In genomic region chr19:50333737-50334617, GRCh38 we compare ENCODE assay signal across 8 cellular contexts. TPM values are rescaled to one million over a fixed set of nuclear protein-coding genes. Genes with fewer than 3 reads are reported as not detected.
DNase-seq lines count a peak whose midpoint lies in the region; ATAC-seq and TF ChIP-seq lines count a peak whose summit lies in the region.

No MANE protein-coding gene starts in this region.

- peak overlapping the region in 2 of 5 donors; percentile 65 to 75 for H3K27ac ChIP-seq in adrenal gland

- ATAC-seq in GM19035 (IDR thresholded peaks at IDR 0.05; ENCODE audit: unreplicated experiment): peak; percentile 23
- peak; percentile 14 for ATAC-seq in HG03460 (IDR thresholded peaks at IDR 0.05; ENCODE audit: unreplicated experiment)

- peaks cover 22% of the 10 kb centered on the region for H3K27me3 ChIP-seq in BJ (ENCODE audit: control insufficient read depth, insufficient read depth, low read length)
- peaks cover 6% of the 10 kb centered on the region for H3K27me3 ChIP-seq in adrenal gland
- H3K27me3 ChIP-seq in skeletal muscle satellite cell (ENCODE audit: control insufficient read depth, insufficient read depth, low read length): peaks cover 31% of the 10 kb centered on the region

- DNase-seq in BJ (ENCODE audit: low read depth) (no peak), SW480 (ENCODE audit: low spot score) (peak; percentile 66), adrenal gland (peak; percentile 40 to 86 (median 74)), hypothalamus (lab: John Stamatoyannopoulos, UW) (peak in 49 of 51 donors; percentile 29 to 98 (median 84)), SKM-1 treated with dmso at 0.1 percent for 144 hours (lab: John Stamatoyannopoulos, UW; ENCODE audit: unreplicated experiment) (no peak)

- intact Hi-C loops in adrenal gland (cut with DNase I): no loop called here

- peak overlapping the region; percentile 80 for H3K4me2 ChIP-seq in skeletal muscle satellite cell (ENCODE audit: low read length)

- POLR2A ChIA-PET in BJ (lab: Charles Lee): no interaction called here

- no peaks in the 10 kb centered on the region for H3K36me3 ChIP-seq in BJ (ENCODE audit: control insufficient read depth, insufficient read depth, low read length)
- no peaks in the 10 kb centered on the region for H3K36me3 ChIP-seq in adrenal gland (replicated peaks in 1 of 2)
- no peaks in the 10 kb centered on the region for H3K36me3 ChIP-seq in skeletal muscle satellite cell (ENCODE audit: insufficient read depth, low read length)

- TF ChIP-seq CTCF in BJ (IDR thresholded peaks at IDR 0.05; ENCODE audit: insufficient read depth, low read depth, low read length) (no peak), adrenal gland (IDR thresholded peaks at IDR 0.05) (no peak)

- peak; percentile 35 to 65 for TF ChIP-seq POLR2A in adrenal gland (IDR thresholded peaks at IDR 0.05)

- H3K4me3 ChIP-seq in BJ (ENCODE audit: low read depth, low read length) (peak overlapping the region; percentile 42), adrenal gland (peak overlapping the region in 2 of 4 donors; percentile 5 to 49), skeletal muscle satellite cell (ENCODE audit: low read length) (peak overlapping the region; percentile 64)

- WGBS in adrenal gland, 4 donors: 10 to 30% (median 18%) methylated on average over 20 to 54 of the region's 54 CpGs

- H3K4me1 ChIP-seq in adrenal gland (replicated peaks in 1 of 2) (peaks cover 4 to 7% of the 10 kb centered on the region in 2 donors), skeletal muscle satellite cell (ENCODE audit: control insufficient read depth, insufficient read depth, low read length) (peaks cover 7% of the 10 kb centered on the region)

- CTCF ChIA-PET in BJ (lab: Yijun Ruan, JAX): interaction anchor here (1.0 to 1.2 kb wide), 3 partner anchors 11 to 41 kb away, joined by 3 to 5 read pairs (median 3); no protein-coding TSS in a partner anchor

- H3K9ac ChIP-seq in skeletal muscle satellite cell (ENCODE audit: low read depth, low read length): no peak overlapping the region

- no peaks in the 10 kb centered on the region for H3K9me3 ChIP-seq in adrenal gland (replicated peaks in 1 of 3)
- H3K9me3 ChIP-seq in skeletal muscle satellite cell (replicated peaks; ENCODE audit: low read length): peaks cover 5% of the 10 kb centered on the region

RNA-seq across cellular contexts. Expression of gene KCNC3, which starts 4.8 kb away (rescaled TPM):
- polyA plus RNA-seq in BJ (2011; rRNA removed) (0.02 and 0.04 TPM in 2 replicates), adrenal gland (1 to 10 TPM in 1 of 3 donors, under 1 TPM in 2; 0.79 to 7.3 (median 0.88) TPM)
- 0.19 and 0.21 TPM in 2 replicates for polyA minus RNA-seq in BJ (2011; rRNA and poly(A)+ RNA removed)
- 1 to 10 TPM in 6 of 8 donors, under 1 TPM in 2; 0.17 to 3.0 (median 1.5) TPM for total RNA-seq in adrenal gland
- under 0.01 and 0.22 TPM in 2 replicates for total RNA-seq in skeletal muscle satellite cell (2012; rRNA removed)

RNA-seq across cellular contexts. Expression of gene NAPSA, which starts 31.5 kb away (rescaled TPM):
- 0.32 and 0.38 TPM in 2 replicates for polyA plus RNA-seq in BJ (2011; rRNA removed)
- polyA minus RNA-seq in BJ (2011; rRNA and poly(A)+ RNA removed): 0.09 TPM in 1 of 2 replicates, not detected in the other
- 1 to 10 TPM in 2 of 8 donors, under 1 TPM in 4, not detected in 2; 0.14 to 4.5 (median 0.74) TPM for total RNA-seq in adrenal gland
- 1 to 10 TPM in 1 of 3 donors, under 1 TPM in 1, not detected in 1; 0.61 to 1.4 TPM for polyA plus RNA-seq in adrenal gland
- total RNA-seq in skeletal muscle satellite cell (2012; rRNA removed): 0.22 TPM in 1 of 2 replicates, not detected in the other

RNA-seq across cellular contexts. Expression of gene NR1H2, which starts 42.3 kb away (rescaled TPM):
- 51.2 and 78.4 TPM in 2 replicates for polyA plus RNA-seq in BJ (2011; rRNA removed)
- polyA minus RNA-seq in BJ (2011; rRNA and poly(A)+ RNA removed): 37.8 and 56.8 TPM in 2 replicates
- 100 to 1,000 TPM in 4 of 8 donors, 10 to 100 TPM in 4; 75.3 to 148 (median 105) TPM for total RNA-seq in adrenal gland
- 100 to 1,000 TPM in 2 of 3 donors, 10 to 100 TPM in 1; 16.5 to 144 (median 102) TPM for polyA plus RNA-seq in adrenal gland
- 73.0 and 83.7 TPM in 2 replicates for total RNA-seq in skeletal muscle satellite cell (2012; rRNA removed)

RNA-seq across cellular contexts. Expression of gene POLD1, which starts 50.2 kb away (rescaled TPM):
- polyA plus RNA-seq in BJ (2011; rRNA removed): 4.7 and 10.8 TPM in 2 replicates
- 16.5 and 17.0 TPM in 2 replicates for polyA minus RNA-seq in BJ (2011; rRNA and poly(A)+ RNA removed)
- 10 to 100 TPM in 7 of 8 donors, 1 to 10 TPM in 1; 8.4 to 59.0 (median 15.3) TPM for total RNA-seq in adrenal gland
- polyA plus RNA-seq in adrenal gland: 10 to 100 TPM in 2 of 3 donors, 1 to 10 TPM in 1; 1.9 to 93.9 (median 40.1) TPM
- total RNA-seq in skeletal muscle satellite cell (2012; rRNA removed): 35.5 and 37.6 TPM in 2 replicates

Comparison
In these comparisons a context has a peak if more than half of its experiments do, and no peak if none do; other contexts are left out.
1. DNase-seq: peak in SW480 (single experiment), adrenal gland (7 of 7) and hypothalamus (49 of 51); none in BJ (single experiment) and SKM-1 treated with dmso at 0.1 percent for 144 hours (single experiment).